Comparison of ENCODE assay signal across 24 cellular contexts in genomic region chr2:219758907-219759680, GRCh38.
"Had no signal": no experiment of that assay in that cellular context is flagged by ENCODE, and none has a peak within 500 bp of the region (broad histone marks: within the 10 kb centered on the region; RNA-seq: fewer than 3 reads in every experiment).

No MANE protein-coding gene starts in this region.

- H3K4me1 ChIP-seq: colonic mucosa, gastrocnemius medialis, left lung, lower lobe of right lung, psoas muscle, stomach, thyroid gland had no signal

- H3K9me3 ChIP-seq: colonic mucosa, gastrocnemius medialis, lower lobe of right lung, ovary, psoas muscle, thyroid gland had no signal

- DNase-seq: colonic mucosa; effector CD8-positive, alpha-beta T cell; endodermal cell; foreskin fibroblast; gastrocnemius medialis; hypothalamus; left lung; lower lobe of right lung; naive thymus-derived CD8-positive, alpha-beta T cell; nephron progenitor cell; occipital lobe; ovary; posterior cingulate gyrus; psoas muscle; retina; stimulated activated CD4-positive, alpha-beta T cell treated with anti-CD3 and anti-CD28 coated beads, Interleukin-2, amount 100 ng/mL, for 24 hours; stimulated activated CD4-positive, alpha-beta T cell treated with anti-CD3 and anti-CD28 coated beads, Interleukin-4, amount 100 ng/mL, for 24 hours; stimulated activated naive CD4-positive, alpha-beta T cell treated with Interleukin-2 at 50 U/mL for 16 hours; stomach; thyroid gland had no signal

- H3K36me3 ChIP-seq: colonic mucosa, gastrocnemius medialis, left lung, lower lobe of right lung, ovary, stomach, thyroid gland had no signal

- ATAC-seq: esophagus mucosa; gastrocnemius medialis; left lung; lower lobe of right lung; naive thymus-derived CD8-positive, alpha-beta T cell; psoas muscle; sciatic nerve; stimulated activated effector memory CD8-positive, alpha-beta T cell treated with anti-CD3 and anti-CD28 coated beads, Interleukin-12 subunit alpha, Interleukin-12 subunit beta, amount 100 ng/mL, for 72 hours had no signal

- H3K27me3 ChIP-seq: colonic mucosa, gastrocnemius medialis, left lung, ovary, thyroid gland had no signal

- H3K27ac ChIP-seq: colonic mucosa, epithelial cell of prostate, gastrocnemius medialis, left lung, lower lobe of right lung, ovary, psoas muscle, stomach, thyroid gland had no signal

- H3K4me3 ChIP-seq: colonic mucosa, gastrocnemius medialis, left lung, lower lobe of right lung, ovary, psoas muscle, stomach, thyroid gland had no signal
